ENCODE assay signal across 1 cellular context in genomic region chr5:157193699-157194424, GRCh38.
TF ChIP-seq lines count a peak whose summit lies in the region.

No MANE protein-coding gene starts in this region.

TF ChIP-seq in A549, 52 proteins besides CTCF, POLR2A, EP300 and RAD21 (continued from another document):
- TF ChIP-seq FOSL2 (IDR thresholded peaks at IDR 0.05) (no peak), FOSL2 (CRISPR knock-in tag; IDR thresholded peaks at IDR 0.05) (no peak), RARB (CRISPR knock-in tag; IDR thresholded peaks at IDR 0.05) (no peak), SREBF2 (IDR thresholded peaks at IDR 0.05) (no peak), KDM5A (IDR thresholded peaks at IDR 0.05) (no peak), JUN (IDR thresholded peaks at IDR 0.05) (no peak), CEBPB (IDR thresholded peaks at IDR 0.05) (no peak), PBX3 (IDR thresholded peaks at IDR 0.05) (no peak), ZNF302 (CRISPR knock-in tag; IDR thresholded peaks at IDR 0.05) (no peak), CHD4 (IDR thresholded peaks at IDR 0.05; ENCODE audit: borderline replicate concordance) (no peak), TP53 (CRISPR knock-in tag; IDR thresholded peaks at IDR 0.05) (no peak), HOXB5 (CRISPR knock-in tag; IDR thresholded peaks at IDR 0.05) (no peak), USF2 (IDR thresholded peaks at IDR 0.05) (no peak)
- TF ChIP-seq, protein P1, sequence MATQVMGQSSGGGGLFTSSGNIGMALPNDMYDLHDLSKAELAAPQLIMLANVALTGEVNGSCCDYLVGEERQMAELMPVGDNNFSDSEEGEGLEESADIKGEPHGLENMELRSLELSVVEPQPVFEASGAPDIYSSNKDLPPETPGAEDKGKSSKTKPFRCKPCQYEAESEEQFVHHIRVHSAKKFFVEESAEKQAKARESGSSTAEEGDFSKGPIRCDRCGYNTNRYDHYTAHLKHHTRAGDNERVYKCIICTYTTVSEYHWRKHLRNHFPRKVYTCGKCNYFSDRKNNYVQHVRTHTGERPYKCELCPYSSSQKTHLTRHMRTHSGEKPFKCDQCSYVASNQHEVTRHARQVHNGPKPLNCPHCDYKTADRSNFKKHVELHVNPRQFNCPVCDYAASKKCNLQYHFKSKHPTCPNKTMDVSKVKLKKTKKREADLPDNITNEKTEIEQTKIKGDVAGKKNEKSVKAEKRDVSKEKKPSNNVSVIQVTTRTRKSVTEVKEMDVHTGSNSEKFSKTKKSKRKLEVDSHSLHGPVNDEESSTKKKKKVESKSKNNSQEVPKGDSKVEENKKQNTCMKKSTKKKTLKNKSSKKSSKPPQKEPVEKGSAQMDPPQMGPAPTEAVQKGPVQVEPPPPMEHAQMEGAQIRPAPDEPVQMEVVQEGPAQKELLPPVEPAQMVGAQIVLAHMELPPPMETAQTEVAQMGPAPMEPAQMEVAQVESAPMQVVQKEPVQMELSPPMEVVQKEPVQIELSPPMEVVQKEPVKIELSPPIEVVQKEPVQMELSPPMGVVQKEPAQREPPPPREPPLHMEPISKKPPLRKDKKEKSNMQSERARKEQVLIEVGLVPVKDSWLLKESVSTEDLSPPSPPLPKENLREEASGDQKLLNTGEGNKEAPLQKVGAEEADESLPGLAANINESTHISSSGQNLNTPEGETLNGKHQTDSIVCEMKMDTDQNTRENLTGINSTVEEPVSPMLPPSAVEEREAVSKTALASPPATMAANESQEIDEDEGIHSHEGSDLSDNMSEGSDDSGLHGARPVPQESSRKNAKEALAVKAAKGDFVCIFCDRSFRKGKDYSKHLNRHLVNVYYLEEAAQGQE (IDR thresholded peaks at IDR 0.05), result no peak
- TF ChIP-seq, protein P2, sequence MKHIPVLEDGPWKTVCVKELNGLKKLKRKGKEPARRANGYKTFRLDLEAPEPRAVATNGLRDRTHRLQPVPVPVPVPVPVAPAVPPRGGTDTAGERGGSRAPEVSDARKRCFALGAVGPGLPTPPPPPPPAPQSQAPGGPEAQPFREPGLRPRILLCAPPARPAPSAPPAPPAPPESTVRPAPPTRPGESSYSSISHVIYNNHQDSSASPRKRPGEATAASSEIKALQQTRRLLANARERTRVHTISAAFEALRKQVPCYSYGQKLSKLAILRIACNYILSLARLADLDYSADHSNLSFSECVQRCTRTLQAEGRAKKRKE (CRISPR knock-in tag; IDR thresholded peaks at IDR 0.05; ENCODE audit: low read depth), result no peak
TF ChIP-seq in A549: peak in this region for 0.
